9 cellular contexts compared by ENCODE assay signal in genomic region chr21:14388282-14388681, GRCh38.
"Had no signal": no experiment of that assay in that cellular context is flagged by ENCODE, and none has a peak within 500 bp of the region (broad histone marks: within the 10 kb centered on the region; RNA-seq: fewer than 3 reads in every experiment).

No MANE protein-coding gene starts in this region.

- H3K9ac ChIP-seq: GM23248 had no signal

- H3K36me3 ChIP-seq: HAP-1 had no signal

- H3K4me3 ChIP-seq: GM23248, HAP-1 had no signal

- ATAC-seq: HCT116 had no signal

- H3K9me3 ChIP-seq: HAP-1 had no signal

- H3K4me1 ChIP-seq: HAP-1 had no signal

- H2AFZ ChIP-seq: GM23248 had no signal

- H3K27ac ChIP-seq: GM23248, HL-60 had no signal

- DNase-seq: GM23248, GOT3, H7, HFFc6, Kasumi-1, KG1 had no signal
